ENCODE assay signal across 1 cellular context in the genomic region with DNA sequence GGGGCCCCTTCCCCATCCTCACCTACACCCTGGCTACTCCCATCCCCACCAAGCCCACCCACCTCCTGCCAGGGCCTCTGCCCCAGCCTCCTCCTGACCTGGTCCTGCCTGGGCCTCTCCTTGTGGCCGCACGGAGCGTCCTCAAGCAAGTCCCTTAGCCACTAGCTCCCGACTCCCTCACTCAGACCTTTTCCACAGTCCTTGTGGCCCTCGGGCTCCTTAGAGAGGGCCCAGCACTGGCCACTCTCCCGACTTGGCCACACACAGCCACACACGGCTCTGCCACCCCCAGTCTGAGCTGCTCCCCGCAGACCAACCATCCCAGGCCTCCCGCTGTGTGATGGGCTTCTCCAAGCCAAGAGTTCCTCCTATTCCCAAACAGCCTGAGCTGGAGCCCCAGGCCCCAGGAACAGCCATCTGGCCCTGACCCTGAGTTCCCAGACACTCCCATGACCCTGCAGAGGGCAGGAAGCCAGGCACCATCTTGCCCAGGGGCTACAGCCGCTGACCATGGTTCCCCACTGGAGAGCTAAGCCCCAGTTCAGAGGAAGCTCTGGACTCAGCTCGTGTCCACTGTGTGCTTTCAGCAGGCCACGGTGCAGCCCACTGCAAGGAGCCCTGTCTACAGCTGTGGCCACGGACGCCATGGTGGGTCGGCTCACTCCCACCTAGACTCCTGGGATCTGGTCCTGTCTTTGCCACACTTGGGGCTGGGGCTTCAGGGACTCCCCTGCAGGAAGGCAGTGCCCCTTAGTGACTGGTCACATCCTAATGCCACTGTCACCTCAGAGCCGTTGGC.
TF ChIP-seq lines count a peak whose summit lies in the region.

No MANE protein-coding gene starts in this region.

TF ChIP-seq in IMR-90, 13 proteins besides CTCF, POLR2A, EP300 and RAD21:
- TF ChIP-seq SMC3 (IDR thresholded peaks at IDR 0.05; ENCODE audit: low read depth, low read length) (no peak), BHLHE40 (IDR thresholded peaks at IDR 0.05; ENCODE audit: low read depth, low read length) (no peak), FOS (IDR thresholded peaks at IDR 0.05; ENCODE audit: low read depth, low read length) (no peak), CEBPB (IDR thresholded peaks at IDR 0.05; ENCODE audit: low read depth, low read length) (no peak), CHD1 (IDR thresholded peaks at IDR 0.05; ENCODE audit: low read depth, low read length) (no peak), RFX5 (IDR thresholded peaks at IDR 0.05; ENCODE audit: low read depth, low read length) (no peak), MAFK (IDR thresholded peaks at IDR 0.05; ENCODE audit: low read depth, low read length) (no peak), NFE2L2 (IDR thresholded peaks at IDR 0.05; ENCODE audit: low read depth, low read length) (no peak), RCOR1 (IDR thresholded peaks at IDR 0.05; ENCODE audit: insufficient replicate concordance, low read length) (no peak), MAZ (IDR thresholded peaks at IDR 0.05; ENCODE audit: borderline replicate concordance, low read depth, low read length) (no peak), MXI1 (IDR thresholded peaks at IDR 0.05; ENCODE audit: borderline replicate concordance, low read depth, low read length) (no peak)
- TF ChIP-seq, protein P1, sequence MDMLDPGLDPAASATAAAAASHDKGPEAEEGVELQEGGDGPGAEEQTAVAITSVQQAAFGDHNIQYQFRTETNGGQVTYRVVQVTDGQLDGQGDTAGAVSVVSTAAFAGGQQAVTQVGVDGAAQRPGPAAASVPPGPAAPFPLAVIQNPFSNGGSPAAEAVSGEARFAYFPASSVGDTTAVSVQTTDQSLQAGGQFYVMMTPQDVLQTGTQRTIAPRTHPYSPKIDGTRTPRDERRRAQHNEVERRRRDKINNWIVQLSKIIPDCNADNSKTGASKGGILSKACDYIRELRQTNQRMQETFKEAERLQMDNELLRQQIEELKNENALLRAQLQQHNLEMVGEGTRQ (IDR thresholded peaks at IDR 0.05; ENCODE audit: low read depth, low read length) = no peak
- TF ChIP-seq, protein P2, sequence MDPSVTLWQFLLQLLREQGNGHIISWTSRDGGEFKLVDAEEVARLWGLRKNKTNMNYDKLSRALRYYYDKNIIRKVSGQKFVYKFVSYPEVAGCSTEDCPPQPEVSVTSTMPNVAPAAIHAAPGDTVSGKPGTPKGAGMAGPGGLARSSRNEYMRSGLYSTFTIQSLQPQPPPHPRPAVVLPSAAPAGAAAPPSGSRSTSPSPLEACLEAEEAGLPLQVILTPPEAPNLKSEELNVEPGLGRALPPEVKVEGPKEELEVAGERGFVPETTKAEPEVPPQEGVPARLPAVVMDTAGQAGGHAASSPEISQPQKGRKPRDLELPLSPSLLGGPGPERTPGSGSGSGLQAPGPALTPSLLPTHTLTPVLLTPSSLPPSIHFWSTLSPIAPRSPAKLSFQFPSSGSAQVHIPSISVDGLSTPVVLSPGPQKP (IDR thresholded peaks at IDR 0.05; ENCODE audit: borderline replicate concordance, low read depth, low read length) = no peak
TF ChIP-seq in IMR-90: peak in this region for 0.
